Comparison of ENCODE assay signal across 20 cellular contexts in genomic region chr3:172319653-172320052, GRCh38.
A peak's percentile ranks its signal among the peaks of the same experiment; 100 is the strongest.
DNase-seq lines count a peak whose midpoint lies in the region; ATAC-seq, FAIRE-seq and TF ChIP-seq lines count a peak whose summit lies in the region.
"Had no signal": no experiment of that assay in that cellular context is flagged by ENCODE, and none has a peak within 500 bp of the region (broad histone marks: within the 10 kb centered on the region; RNA-seq: fewer than 3 reads in every experiment).

No MANE protein-coding gene starts in this region.

- H3K79me2 ChIP-seq in HepG2 (ENCODE audit: insufficient read depth, low read length), result peaks cover 7% of the 10 kb centered on the region

- H3K9ac ChIP-seq in HepG2 (ENCODE audit: insufficient read depth, low read depth, low read length), result no peak overlapping the region

- no TSS peak for BruUV-seq in HepG2 (replicated peaks; lab: Mats Ljungman, UMichigan)

- WGBS in HepG2 (ENCODE audit: low lambda C conversion rate), result 95% methylated on average over 5 of the region's 5 CpGs
- WGBS in right lobe of liver (ENCODE audit: insufficient coverage, low coverage, low lambda C conversion rate, missing lambda C conversion rate), result 84% methylated on average over 5 of the region's 5 CpGs
- 17 to 36% (median 19%) methylated on average over 5 of the region's 5 CpGs for WGBS in psoas muscle, 3 donors
- WGBS in aorta, 2 donors, result 3 to 9% methylated on average over 5 of the region's 5 CpGs

- no peak for DNase-seq in HepG2 (ENCODE audit: low spot score)
- DNase-seq in right lobe of liver, result no peak
- no peak for DNase-seq in right atrium auricular region (ENCODE audit: low spot score)
- no peak for DNase-seq in psoas muscle
- no peak for DNase-seq in aorta
- no peak for DNase-seq in KBM-7
- no peak for DNase-seq in nucleus accumbens (lab: John Stamatoyannopoulos, UW)
- DNase-seq: activated CD8-positive, alpha-beta memory T cell treated with anti-CD3 and anti-CD28 coated beads, Interleukin-2, amount 10 ng/mL, durations not matched to agents 7 days and 5 days; CD4-positive, alpha-beta memory T cell; EL; naive thymus-derived CD8-positive, alpha-beta T cell; NCI-H1092; NCI-H2171 treated with DMSO at 0.1 percent for 48 hours; T-helper 17 cell had no signal

- in situ Hi-C loops in HepG2 (cut with HindIII; ENCODE audit: extremely low pct_ligation_motif_present, low pct_unique_long_range_greater_than_20kb) (no loop called here), KBM-7 (cut with MboI; ENCODE audit: low pct_unique_long_range_greater_than_20kb, low sequenced_read_pairs) (no loop called here)

- TF ChIP-seq POLR2A in HepG2 (IDR thresholded peaks at IDR 0.05; ENCODE audit: insufficient read depth in 1 of 2, low read depth in 2 of 2, low read length in 2 of 2), result 0 out of 4 replicates have a peak, but pooled peaks of 1 of the 2 experiments have one; percentile 13
- no peak for TF ChIP-seq POLR2A in right lobe of liver (IDR thresholded peaks at IDR 0.05)

- no peak overlapping the region for H2AFZ ChIP-seq in HepG2 (ENCODE audit: low read length)

- POLR2A ChIA-PET in HepG2 (lab: Yijun Ruan, JAX), result no interaction called here

- no peak for TF ChIP-seq CTCF in HepG2 (CRISPR knock-in tag; IDR thresholded peaks at IDR 0.05)
- no peak for TF ChIP-seq CTCF in right lobe of liver (IDR thresholded peaks at IDR 0.05)
- no peak for TF ChIP-seq CTCF in right atrium auricular region (IDR thresholded peaks at IDR 0.05)
- no peak for TF ChIP-seq CTCF in psoas muscle (IDR thresholded peaks at IDR 0.05)

- H3K36me3 ChIP-seq in HepG2 (replicated peaks in 1 of 2; ENCODE audit: control insufficient read depth in 1 of 2, insufficient read depth in 2 of 2, low read length in 2 of 2) (peaks cover 41 to 88% of the 10 kb centered on the region in 2 experiments), right lobe of liver (peaks cover 0 to 17% (median 3%) of the 10 kb centered on the region in 4 donors), right atrium auricular region (peaks cover 9% of the 10 kb centered on the region), psoas muscle (ENCODE audit: insufficient read depth in 1 of 2, low read depth in 1 of 2) (peaks cover 0 to 7% of the 10 kb centered on the region in 2 donors), aorta (ENCODE audit: control insufficient read depth in 1 of 2, insufficient read depth in 2 of 2, low read length in 1 of 2) (no peaks in the 10 kb centered on the region)
- H3K36me3 ChIP-seq: HAP-1 had no signal

- H3K27me3 ChIP-seq in HepG2 (ENCODE audit: control insufficient read depth in 1 of 2, insufficient read depth in 2 of 2, low read length in 2 of 2) (no peaks in the 10 kb centered on the region), right lobe of liver (no peaks in the 10 kb centered on the region), right atrium auricular region (no peaks in the 10 kb centered on the region), psoas muscle (ENCODE audit: insufficient read depth in 3 of 3, low read length in 2 of 3) (no peaks in the 10 kb centered on the region), aorta (ENCODE audit: control insufficient read depth in 1 of 2, insufficient read depth in 2 of 2, low read length in 1 of 2) (no peaks in the 10 kb centered on the region)

- FAIRE-seq in HepG2 (lab: Jason Lieb, UNC), result no peak
- FAIRE-seq: GM12891, K562 had no signal

- ATAC-seq in HepG2, result no peak
- ATAC-seq in right lobe of liver, result no peak
- peak in 3 of 4 donors; percentile 24 to 57 (median 34) for ATAC-seq in psoas muscle
- peak; percentile 47 for ATAC-seq in aorta (ENCODE audit: low FRiP score)
- no peak for ATAC-seq in HG02798 (IDR thresholded peaks at IDR 0.05; ENCODE audit: poor library complexity, unreplicated experiment)
- ATAC-seq: activated CD8-positive, alpha-beta memory T cell treated with anti-CD3 and anti-CD28 coated beads, Interleukin-2, amount 10 ng/mL, durations not matched to agents 7 days and 5 days; K562; naive thymus-derived CD8-positive, alpha-beta T cell; T-helper 17 cell had no signal

- CTCF ChIA-PET in HepG2 (lab: Yijun Ruan, JAX; ENCODE audit: low intra/inter-chr PET ratio, low total read pairs), result no interaction called here

- TF ChIP-seq RAD21 in HepG2 (CRISPR knock-in tag; IDR thresholded peaks at IDR 0.05), result no peak

- H3K4me3 ChIP-seq in HepG2 (replicated peaks in 1 of 3; ENCODE audit: insufficient read depth in 1 of 3, low read depth in 2 of 3, low read length in 3 of 3) (no peak overlapping the region), right lobe of liver (no peak overlapping the region), right atrium auricular region (no peak overlapping the region), psoas muscle (no peak overlapping the region), aorta (ENCODE audit: low read length in 2 of 2) (no peak overlapping the region)
- H3K4me3 ChIP-seq: HAP-1, K562, skin epidermis had no signal

- no peak overlapping the region for H3K4me2 ChIP-seq in HepG2 (ENCODE audit: low read depth, low read length)

- H3K4me1 ChIP-seq in HepG2 (ENCODE audit: insufficient read depth, low read length) (0 out of 2 replicates have a peak, but pooled peaks cover 10% of the 10 kb centered on the region), right lobe of liver (peaks cover 0 to 21% (median 3%) of the 10 kb centered on the region in 4 donors), right atrium auricular region (peaks cover 0 to 90% of the 10 kb centered on the region in 2 donors), psoas muscle (peaks cover 90% of the 10 kb centered on the region), aorta (ENCODE audit: control insufficient read depth in 1 of 2, insufficient read depth in 2 of 2, low read length in 2 of 2) (peaks cover 15 to 32% of the 10 kb centered on the region in 2 donors)
- H3K4me1 ChIP-seq: HAP-1 had no signal

- intact Hi-C loops in HepG2 (cut with micrococcal nuclease; ENCODE audit: unreplicated experiment), result no loop called here
- intact Hi-C loops in right lobe of liver (cut with DNase I), result no loop called here
- intact Hi-C loops in psoas muscle (cut with DNase I), result no loop called here
- intact Hi-C loops in aorta (cut with DNase I), result loop anchor here (5.0 to 10.0 kb wide), 5 partner anchors 62 to 277 kb away; no protein-coding TSS in a partner anchor

- peaks cover 52% of the 10 kb centered on the region for H4K20me1 ChIP-seq in HepG2 (ENCODE audit: insufficient read depth, low read length)

- no peak overlapping the region for H3K27ac ChIP-seq in HepG2 (ENCODE audit: extremely low read length, insufficient read depth, low read length)
- no peak overlapping the region for H3K27ac ChIP-seq in right lobe of liver
- peak overlapping the region; percentile 69 to 90 for H3K27ac ChIP-seq in right atrium auricular region
- peak overlapping the region; percentile 76 for H3K27ac ChIP-seq in psoas muscle
- peak overlapping the region; percentile 94 to 99 for H3K27ac ChIP-seq in aorta (ENCODE audit: low read depth in 1 of 2, low read length in 2 of 2)
- H3K27ac ChIP-seq: epithelial cell of prostate had no signal

- TF ChIP-seq EP300 in HepG2 (IDR thresholded peaks at IDR 0.05; ENCODE audit: low read depth in 2 of 2, low read length in 2 of 2) (no peak), HepG2 (CRISPR knock-in tag; IDR thresholded peaks at IDR 0.05; ENCODE audit: borderline replicate concordance) (no peak)

- H3K9me3 ChIP-seq in HepG2 (ENCODE audit: low read length) (no peaks in the 10 kb centered on the region), right lobe of liver (no peaks in the 10 kb centered on the region), right atrium auricular region (no peaks in the 10 kb centered on the region), psoas muscle (no peaks in the 10 kb centered on the region), aorta (ENCODE audit: control insufficient read depth, low read length) (no peaks in the 10 kb centered on the region)
- H3K9me3 ChIP-seq: HAP-1 had no signal

TF ChIP-seq in HepG2, 621 proteins besides CTCF, POLR2A, EP300 and RAD21:
- TF ChIP-seq CERS6 (CRISPR knock-in tag; IDR thresholded peaks at IDR 0.05), result no peak
- peak; percentile 44 for TF ChIP-seq RBM22 (optimal IDR thresholded peaks at IDR 0.05; ENCODE audit: low read length)

Comparison
In these comparisons a context has a peak if more than half of its experiments do, and no peak if none do; other contexts are left out.
1. ATAC-seq: peak in psoas muscle (3 of 4) and aorta (single experiment); none in HepG2 (single experiment), right lobe of liver (0 of 4) and HG02798 (single experiment).
2. H3K27ac ChIP-seq: peak in right atrium auricular region (2 of 2), psoas muscle (single experiment) and aorta (2 of 2); none in HepG2 (single experiment) and right lobe of liver (0 of 3).
3. intact Hi-C loops: an anchor here in aorta (5.0 to 10.0 kb wide); none called in HepG2, right lobe of liver and psoas muscle.